In genomic region chr1:42332877-42333276, GRCh38 we compare ENCODE assay signal across 1 cellular context.
A peak's percentile ranks its signal among the peaks of the same experiment; 100 is the strongest.
TF ChIP-seq lines count a peak whose summit lies in the region.

No MANE protein-coding gene starts in this region.

TF ChIP-seq in K562, 482 proteins besides CTCF, POLR2A, EP300 and RAD21:
- TF ChIP-seq C11orf30 (IDR thresholded peaks at IDR 0.05; ENCODE audit: low read depth) (peak; percentile 81), MAFK (IDR thresholded peaks at IDR 0.05; ENCODE audit: low read length) (peak; percentile 23; the same call in 1 of the 2 replicates), SNRNP70 (optimal IDR thresholded peaks at IDR 0.05; ENCODE audit: low read depth, low read length) (no peak), MAFG (tag; conservative IDR thresholded peaks at IDR 0.05) (peak; percentile 68), TCF7L2 (IDR thresholded peaks at IDR 0.05; ENCODE audit: low read depth, low read length) (no peak), MAFF (IDR thresholded peaks at IDR 0.05; ENCODE audit: low read length) (peak; percentile 37; the same call in 1 of the 2 replicates), ZNF316 (IDR thresholded peaks at IDR 0.05) (peak; percentile 92)
